14 cellular contexts compared by ENCODE assay signal in genomic region chr16:68073902-68074760, GRCh38. TPM values are rescaled to one million over a fixed set of nuclear protein-coding genes. Genes with fewer than 3 reads are reported as not detected.
A peak's percentile ranks its signal among the peaks of the same experiment; 100 is the strongest.
DNase-seq lines count a peak whose midpoint lies in the region; ATAC-seq, FAIRE-seq and TF ChIP-seq lines count a peak whose summit lies in the region.
"Had no signal": no experiment of that assay in that cellular context is flagged by ENCODE, and none has a peak within 500 bp of the region (broad histone marks: within the 10 kb centered on the region; RNA-seq: fewer than 3 reads in every experiment).

No MANE protein-coding gene starts in this region.

- no peak overlapping the region for H3K9ac ChIP-seq in HepG2 (ENCODE audit: insufficient read depth, low read depth, low read length)

- no peaks in the 10 kb centered on the region for H3K9me2 ChIP-seq in hepatocyte (replicated peaks; ENCODE audit: insufficient read depth)

- CTCF ChIA-PET in activated B cell treated with CpG ODN at 0.5 μM for 24 hours (lab: Charles Lee), result interaction anchor here (0.6 to 6.3 kb wide), 7 partner anchors 9 to 79 kb away, joined by 3 to 54 read pairs (median 6); partner anchors contain the start of gene NFATC3
- CTCF ChIA-PET in naive thymus-derived CD4-positive, alpha-beta T cell (lab: Charles Lee), result interaction anchor here (0.6 to 2.6 kb wide), 9 partner anchors 10 to 177 kb away, joined by 3 to 23 read pairs (median 4); partner anchors contain the start of gene NFATC3
- CTCF ChIA-PET in HepG2 (lab: Yijun Ruan, JAX; ENCODE audit: low intra/inter-chr PET ratio, low total read pairs), result no interaction called here

- no peak for TF ChIP-seq EP300 in HepG2 (IDR thresholded peaks at IDR 0.05; ENCODE audit: low read depth in 2 of 2, low read length in 2 of 2)
- no peak for TF ChIP-seq EP300 in HepG2 (CRISPR knock-in tag; IDR thresholded peaks at IDR 0.05; ENCODE audit: borderline replicate concordance)

- no TSS peak for BruUV-seq in HepG2 (replicated peaks; lab: Mats Ljungman, UMichigan)

- in situ Hi-C loops in HepG2 (cut with HindIII; ENCODE audit: extremely low pct_ligation_motif_present, low pct_unique_long_range_greater_than_20kb), result no loop called here

- no peak overlapping the region for H3K27ac ChIP-seq in naive thymus-derived CD4-positive, alpha-beta T cell (ENCODE audit: low read depth, low read length)
- H3K27ac ChIP-seq in hepatocyte (no peak overlapping the region), HepG2 (ENCODE audit: extremely low read length, insufficient read depth, low read length) (no peak overlapping the region)
- H3K27ac ChIP-seq: brain microvascular endothelial cell, prostate gland had no signal

- peaks cover 76 to 88% of the 10 kb centered on the region in 2 donors for H3K4me1 ChIP-seq in naive thymus-derived CD4-positive, alpha-beta T cell (ENCODE audit: control insufficient read depth in 2 of 2, insufficient read depth in 2 of 2, low read length in 2 of 2)
- no peaks in the 10 kb centered on the region for H3K4me1 ChIP-seq in hepatocyte (ENCODE audit: insufficient read depth)
- peaks cover 32% of the 10 kb centered on the region for H3K4me1 ChIP-seq in HepG2 (ENCODE audit: insufficient read depth, low read length)

- H2AFZ ChIP-seq in hepatocyte (no peak overlapping the region), HepG2 (ENCODE audit: low read length) (no peak overlapping the region)

- no peaks in the 10 kb centered on the region for H3K9me3 ChIP-seq in naive thymus-derived CD4-positive, alpha-beta T cell (ENCODE audit: control insufficient read depth in 2 of 3, low read length in 3 of 3)
- H3K9me3 ChIP-seq in hepatocyte (ENCODE audit: low read depth), result no peaks in the 10 kb centered on the region
- no peaks in the 10 kb centered on the region for H3K9me3 ChIP-seq in HepG2 (ENCODE audit: low read length)
- H3K9me3 ChIP-seq: prostate gland had no signal

- no peak for TF ChIP-seq POLR2A in GM18505 (IDR thresholded peaks at IDR 0.05; ENCODE audit: borderline replicate concordance, extremely low read depth, insufficient read depth, insufficient read length)
- no peak for TF ChIP-seq POLR2A in HepG2 (IDR thresholded peaks at IDR 0.05; ENCODE audit: insufficient read depth in 1 of 2, low read depth in 2 of 2, low read length in 2 of 2)

- peak overlapping the region; percentile 96 for H3K27ac Mint-ChIP-seq in activated B cell treated with CpG ODN at 0.5 μM for 24 hours
- peak overlapping the region in 8 of 9 donors; percentile 53 to 90 (median 82) for H3K27ac Mint-ChIP-seq in naive thymus-derived CD4-positive, alpha-beta T cell

- no peaks in the 10 kb centered on the region for H3K79me2 ChIP-seq in hepatocyte
- no peaks in the 10 kb centered on the region for H3K79me2 ChIP-seq in HepG2 (ENCODE audit: insufficient read depth, low read length)

- TF ChIP-seq CTCF in activated B cell treated with CpG ODN at 0.5 μM for 24 hours (IDR thresholded peaks at IDR 0.05), result no peak
- TF ChIP-seq CTCF in hepatocyte (IDR thresholded peaks at IDR 0.05; ENCODE audit: poor library complexity), result no peak
- no peak for TF ChIP-seq CTCF in HepG2 (CRISPR knock-in tag; IDR thresholded peaks at IDR 0.05)

- H3K27me3 Mint-ChIP-seq in activated B cell treated with CpG ODN at 0.5 μM for 24 hours, result no peaks in the 10 kb centered on the region
- H3K27me3 Mint-ChIP-seq in naive thymus-derived CD4-positive, alpha-beta T cell, result no peaks in the 10 kb centered on the region

- H3K36me3 ChIP-seq in naive thymus-derived CD4-positive, alpha-beta T cell (ENCODE audit: control insufficient read depth in 2 of 3, insufficient read depth in 3 of 3, low read length in 3 of 3), result peaks cover 0 to 14% (median 0%) of the 10 kb centered on the region in 3 experiments
- H3K36me3 ChIP-seq in hepatocyte (replicated peaks; ENCODE audit: insufficient read depth, low read depth), result no peaks in the 10 kb centered on the region
- H3K36me3 ChIP-seq in HepG2 (replicated peaks in 1 of 2; ENCODE audit: control insufficient read depth in 1 of 2, insufficient read depth in 2 of 2, low read length in 2 of 2), result peaks cover 44 to 71% of the 10 kb centered on the region in 2 experiments
- H3K36me3 ChIP-seq: prostate gland had no signal

- peaks cover 85% of the 10 kb centered on the region for H3K36me3 Mint-ChIP-seq in activated B cell treated with CpG ODN at 0.5 μM for 24 hours (ENCODE audit: low read depth)
- peaks cover 7 to 51% (median 20%) of the 10 kb centered on the region in 5 donors for H3K36me3 Mint-ChIP-seq in naive thymus-derived CD4-positive, alpha-beta T cell

- H3K4me2 ChIP-seq in hepatocyte (no peak overlapping the region), HepG2 (ENCODE audit: low read depth, low read length) (no peak overlapping the region)

- no peak for TF ChIP-seq RAD21 in HepG2 (CRISPR knock-in tag; IDR thresholded peaks at IDR 0.05)

- POLR2A ChIA-PET in activated B cell treated with CpG ODN at 0.5 μM for 24 hours (lab: Charles Lee), result interaction anchor here (0.6 to 9.1 kb wide), 15 partner anchors 8 to 537 kb away, joined by 3 to 211 read pairs (median 4); partner anchors contain the start of genes NFATC3, RANBP10 and TSNAXIP1
- POLR2A ChIA-PET in naive thymus-derived CD4-positive, alpha-beta T cell (lab: Charles Lee), result interaction anchor here (0.6 to 17.2 kb wide), 11 partner anchors 9 to 411 kb away, joined by 3 to 300 read pairs (median 3); partner anchors contain the start of gene NFATC3
- POLR2A ChIA-PET in HepG2 (lab: Yijun Ruan, JAX), result interaction anchor here (3.6 kb wide), 1 partner anchor 11 kb away, joined by 24 read pairs; the partner anchor contains the start of gene NFATC3

- ATAC-seq in GM18505 (IDR thresholded peaks at IDR 0.05; ENCODE audit: unreplicated experiment), result peak; percentile 3
- peak; percentile 1 for ATAC-seq in HG02981 (IDR thresholded peaks at IDR 0.05; ENCODE audit: unreplicated experiment)
- ATAC-seq in activated B cell treated with CpG ODN at 0.5 μM for 24 hours (ENCODE audit: low read depth), result peak; percentile 2
- no peak for ATAC-seq in naive thymus-derived CD4-positive, alpha-beta T cell
- no peak for ATAC-seq in HG02623 (IDR thresholded peaks at IDR 0.05; ENCODE audit: unreplicated experiment)
- no peak for ATAC-seq in HepG2
- ATAC-seq: SK-N-SH treated with all-trans-retinoic acid at 6 μM for 48 hours had no signal

- no peak for DNase-seq in activated B cell treated with CpG ODN at 0.5 μM for 24 hours
- no peak for DNase-seq in naive thymus-derived CD4-positive, alpha-beta T cell
- DNase-seq in hepatocyte (ENCODE audit: low spot score), result no peak
- no peak for DNase-seq in HepG2 (ENCODE audit: low spot score)
- DNase-seq: brain microvascular endothelial cell, DMS 273 treated with DMSO at 0.1 percent for 48 hours had no signal

- H3K4me1 Mint-ChIP-seq in activated B cell treated with CpG ODN at 0.5 μM for 24 hours, result peaks cover 87% of the 10 kb centered on the region
- peaks cover 69 to 89% (median 85%) of the 10 kb centered on the region in 7 donors for H3K4me1 Mint-ChIP-seq in naive thymus-derived CD4-positive, alpha-beta T cell

- H3K9me3 Mint-ChIP-seq in activated B cell treated with CpG ODN at 0.5 μM for 24 hours, result no peaks in the 10 kb centered on the region
- H3K9me3 Mint-ChIP-seq in naive thymus-derived CD4-positive, alpha-beta T cell, result no peaks in the 10 kb centered on the region

- WGBS in hepatocyte (ENCODE audit: low lambda C conversion rate, missing lambda C conversion rate), result 93% methylated on average over 9 of the region's 9 CpGs
- WGBS in HepG2 (ENCODE audit: low lambda C conversion rate), result 93% methylated on average over 9 of the region's 9 CpGs

- intact Hi-C loops in activated B cell treated with CpG ODN at 0.5 μM for 24 hours (cut with micrococcal nuclease) (loop anchor here (2.0 to 10.0 kb wide), 3 partner anchors 17 to 409 kb away; partner anchors contain the start of genes ACD, C16orf86, ENKD1 and PARD6A), HepG2 (cut with micrococcal nuclease; ENCODE audit: unreplicated experiment) (no loop called here)
- intact Hi-C loops in naive thymus-derived CD4-positive, alpha-beta T cell (cut with micrococcal nuclease), result no loop called here

- H4K20me1 ChIP-seq in hepatocyte (ENCODE audit: insufficient read depth, poor library complexity, severe bottlenecking) (no peaks in the 10 kb centered on the region), HepG2 (ENCODE audit: insufficient read depth, low read length) (no peaks in the 10 kb centered on the region)

- H3K27me3 ChIP-seq in naive thymus-derived CD4-positive, alpha-beta T cell (ENCODE audit: control insufficient read depth in 2 of 2, insufficient read depth in 2 of 2, low read length in 2 of 2), result no peaks in the 10 kb centered on the region
- H3K27me3 ChIP-seq in hepatocyte, result no peaks in the 10 kb centered on the region
- H3K27me3 ChIP-seq in HepG2 (ENCODE audit: control insufficient read depth in 1 of 2, insufficient read depth in 2 of 2, low read length in 2 of 2), result no peaks in the 10 kb centered on the region
- H3K27me3 ChIP-seq: brain microvascular endothelial cell had no signal

- H3K4me3 ChIP-seq in naive thymus-derived CD4-positive, alpha-beta T cell (ENCODE audit: low read length), result peak overlapping the region; percentile 9
- no peak overlapping the region for H3K4me3 ChIP-seq in hepatocyte
- no peak overlapping the region for H3K4me3 ChIP-seq in HepG2 (replicated peaks in 1 of 3; ENCODE audit: insufficient read depth in 1 of 3, low read depth in 2 of 3, low read length in 3 of 3)
- H3K4me3 ChIP-seq: lung, prostate gland had no signal

- H3K4me3 Mint-ChIP-seq in activated B cell treated with CpG ODN at 0.5 μM for 24 hours, result peak overlapping the region; percentile 81
- H3K4me3 Mint-ChIP-seq in naive thymus-derived CD4-positive, alpha-beta T cell, result peak overlapping the region; percentile 31 to 79 (median 53)

- no peak for FAIRE-seq in HepG2 (lab: Jason Lieb, UNC)

RNA-seq across cellular contexts. Expression of gene NFATC3, which starts 11.0 kb away (rescaled TPM):
- 64.8 and 72.0 TPM in 2 replicates for total RNA-seq in activated B cell treated with CpG ODN at 0.5 μM for 24 hours
- 100 to 1,000 TPM; 120 to 151 (median 147) TPM for total RNA-seq in naive thymus-derived CD4-positive, alpha-beta T cell
- polyA plus RNA-seq in naive thymus-derived CD4-positive, alpha-beta T cell, result 100 to 1,000 TPM in 1 of 2 donors, 10 to 100 TPM in 1; 75.8 to 109 TPM
- total RNA-seq in hepatocyte, result 33.3 and 35.9 TPM in 2 replicates
- 13.1 and 15.1 TPM in 2 replicates for polyA plus RNA-seq in hepatocyte
- total RNA-seq in HepG2 (2016; rRNA removed; fragmentation: Illumina TruSeq; extraction: Trizol), result 52.6 and 63.2 TPM in 2 replicates
- total RNA-seq in HepG2 (2016; cell fraction: cytosol; rRNA removed; fragmentation: Illumina TruSeq; extraction: Trizol; ENCODE audit: low read depth), result 234 and 265 TPM in 2 replicates
- total RNA-seq in HepG2 (2016; cell fraction: insoluble cytoplasmic fraction; rRNA removed; fragmentation: Illumina TruSeq; extraction: Trizol), result 54.0 and 61.4 TPM in 2 replicates
- 183 and 209 TPM in 2 replicates for total RNA-seq in HepG2 (2016; cell fraction: membrane; rRNA removed; fragmentation: Illumina TruSeq; extraction: Trizol)
- 42.9 and 44.2 TPM in 2 replicates for total RNA-seq in HepG2 (2016; cell fraction: nucleus; rRNA removed; fragmentation: Illumina TruSeq; extraction: Trizol)
- polyA plus RNA-seq in HepG2 (2011; rRNA removed), result 52.7 and 62.7 TPM in 2 replicates
- polyA plus RNA-seq in HepG2 (2011; cell fraction: cytosol; rRNA removed), result 38.3 and 51.2 TPM in 2 replicates
- polyA plus RNA-seq in HepG2 (2011; cell fraction: nucleus; rRNA removed), result 32.5 and 33.2 TPM in 2 replicates
- polyA plus RNA-seq in HepG2 (2012), result 30.6 and 32.4 TPM in 2 replicates
- polyA plus RNA-seq in HepG2 (2016; cell fraction: cytosol; fragmentation: Illumina TruSeq; extraction: Trizol; ENCODE audit: low read depth), result 2.5 and 2.8 TPM in 2 replicates
- 63.1 and 64.9 TPM in 2 replicates for polyA plus RNA-seq in HepG2 (2016; cell fraction: insoluble cytoplasmic fraction; fragmentation: Illumina TruSeq; extraction: Trizol; ENCODE audit: low read depth)
- polyA plus RNA-seq in HepG2 (2016; cell fraction: membrane; fragmentation: Illumina TruSeq; extraction: Trizol; ENCODE audit: low read depth), result 17.1 and 17.3 TPM in 2 replicates
- 38.6 and 39.5 TPM in 2 replicates for polyA plus RNA-seq in HepG2 (2016; cell fraction: nucleus; fragmentation: Illumina TruSeq; extraction: Trizol; ENCODE audit: insufficient read depth, low read depth)
- 81.5 and 261 TPM in 2 replicates for polyA minus RNA-seq in HepG2 (2011; rRNA and poly(A)+ RNA removed; ENCODE audit: low replicate concordance)
- 107 and 129 TPM in 2 replicates for polyA minus RNA-seq in HepG2 (2011; cell fraction: cytosol; rRNA and poly(A)+ RNA removed)
- 109 and 138 TPM in 2 replicates for polyA minus RNA-seq in HepG2 (2011; cell fraction: nucleus; rRNA and poly(A)+ RNA removed)

RNA-seq across cellular contexts. Expression of gene DUS2, which starts 51.0 kb away (rescaled TPM):
- total RNA-seq in activated B cell treated with CpG ODN at 0.5 μM for 24 hours, result 54.2 and 62.0 TPM in 2 replicates
- total RNA-seq in naive thymus-derived CD4-positive, alpha-beta T cell, result 10 to 100 TPM; 13.6 to 25.9 (median 18.3) TPM
- polyA plus RNA-seq in naive thymus-derived CD4-positive, alpha-beta T cell, result 10 to 100 TPM in 1 of 2 donors, 1 to 10 TPM in 1; 8.7 to 13.7 TPM
- 11.8 and 12.2 TPM in 2 replicates for total RNA-seq in hepatocyte
- 15.6 and 18.0 TPM in 2 replicates for polyA plus RNA-seq in hepatocyte
- total RNA-seq in HepG2 (2016; rRNA removed; fragmentation: Illumina TruSeq; extraction: Trizol), result 25.1 and 25.9 TPM in 2 replicates
- total RNA-seq in HepG2 (2016; cell fraction: cytosol; rRNA removed; fragmentation: Illumina TruSeq; extraction: Trizol; ENCODE audit: low read depth), result 11.4 and 13.4 TPM in 2 replicates
- total RNA-seq in HepG2 (2016; cell fraction: insoluble cytoplasmic fraction; rRNA removed; fragmentation: Illumina TruSeq; extraction: Trizol), result 26.9 and 27.5 TPM in 2 replicates
- total RNA-seq in HepG2 (2016; cell fraction: membrane; rRNA removed; fragmentation: Illumina TruSeq; extraction: Trizol), result 8.8 and 9.5 TPM in 2 replicates
- 20.8 and 22.6 TPM in 2 replicates for total RNA-seq in HepG2 (2016; cell fraction: nucleus; rRNA removed; fragmentation: Illumina TruSeq; extraction: Trizol)
- polyA plus RNA-seq in HepG2 (2011; rRNA removed), result 17.8 and 22.6 TPM in 2 replicates
- 18.3 and 19.9 TPM in 2 replicates for polyA plus RNA-seq in HepG2 (2011; cell fraction: cytosol; rRNA removed)
- polyA plus RNA-seq in HepG2 (2011; cell fraction: nucleus; rRNA removed), result 73.1 and 73.7 TPM in 2 replicates
- 17.0 and 17.7 TPM in 2 replicates for polyA plus RNA-seq in HepG2 (2012)
- polyA plus RNA-seq in HepG2 (2016; cell fraction: cytosol; fragmentation: Illumina TruSeq; extraction: Trizol; ENCODE audit: low read depth), result 1.7 and 1.8 TPM in 2 replicates
- polyA plus RNA-seq in HepG2 (2016; cell fraction: insoluble cytoplasmic fraction; fragmentation: Illumina TruSeq; extraction: Trizol; ENCODE audit: low read depth), result 14.5 and 16.7 TPM in 2 replicates
- 2.5 and 3.7 TPM in 2 replicates for polyA plus RNA-seq in HepG2 (2016; cell fraction: membrane; fragmentation: Illumina TruSeq; extraction: Trizol; ENCODE audit: low read depth)
- 30.5 and 31.8 TPM in 2 replicates for polyA plus RNA-seq in HepG2 (2016; cell fraction: nucleus; fragmentation: Illumina TruSeq; extraction: Trizol; ENCODE audit: insufficient read depth, low read depth)
- 36.7 and 47.6 TPM in 2 replicates for polyA minus RNA-seq in HepG2 (2011; rRNA and poly(A)+ RNA removed; ENCODE audit: low replicate concordance)
- 9.6 and 11.9 TPM in 2 replicates for polyA minus RNA-seq in HepG2 (2011; cell fraction: cytosol; rRNA and poly(A)+ RNA removed)
- 34.6 and 41.8 TPM in 2 replicates for polyA minus RNA-seq in HepG2 (2011; cell fraction: nucleus; rRNA and poly(A)+ RNA removed)

RNA-seq across cellular contexts. Expression of gene DDX28, which starts 51.1 kb away (rescaled TPM):
- total RNA-seq in activated B cell treated with CpG ODN at 0.5 μM for 24 hours (19.2 and 19.7 TPM in 2 replicates), hepatocyte (8.6 and 11.1 TPM in 2 replicates), HepG2 (2016; rRNA removed; fragmentation: Illumina TruSeq; extraction: Trizol) (16.4 and 18.4 TPM in 2 replicates)
- 10 to 100 TPM; 15.5 to 19.9 (median 19.1) TPM for total RNA-seq in naive thymus-derived CD4-positive, alpha-beta T cell
- polyA plus RNA-seq in naive thymus-derived CD4-positive, alpha-beta T cell, result 10 to 100 TPM; 52.1 to 67.7 TPM
- polyA plus RNA-seq in hepatocyte (12.5 and 15.0 TPM in 2 replicates), HepG2 (2011; rRNA removed) (13.6 and 14.1 TPM in 2 replicates)
- 2.8 and 3.0 TPM in 2 replicates for total RNA-seq in HepG2 (2016; cell fraction: cytosol; rRNA removed; fragmentation: Illumina TruSeq; extraction: Trizol; ENCODE audit: low read depth)
- total RNA-seq in HepG2 (2016; cell fraction: insoluble cytoplasmic fraction; rRNA removed; fragmentation: Illumina TruSeq; extraction: Trizol), result 16.5 and 18.2 TPM in 2 replicates
- 5.7 and 7.5 TPM in 2 replicates for total RNA-seq in HepG2 (2016; cell fraction: membrane; rRNA removed; fragmentation: Illumina TruSeq; extraction: Trizol)
- 11.7 and 13.6 TPM in 2 replicates for total RNA-seq in HepG2 (2016; cell fraction: nucleus; rRNA removed; fragmentation: Illumina TruSeq; extraction: Trizol)
- 12.4 and 15.6 TPM in 2 replicates for polyA plus RNA-seq in HepG2 (2011; cell fraction: cytosol; rRNA removed)
- 8.7 and 9.9 TPM in 2 replicates for polyA plus RNA-seq in HepG2 (2011; cell fraction: nucleus; rRNA removed)
- polyA plus RNA-seq in HepG2 (2012), result 6.3 and 6.8 TPM in 2 replicates
- 1.2 and 1.6 TPM in 2 replicates for polyA plus RNA-seq in HepG2 (2016; cell fraction: cytosol; fragmentation: Illumina TruSeq; extraction: Trizol; ENCODE audit: low read depth)
- 14.5 and 16.0 TPM in 2 replicates for polyA plus RNA-seq in HepG2 (2016; cell fraction: insoluble cytoplasmic fraction; fragmentation: Illumina TruSeq; extraction: Trizol; ENCODE audit: low read depth)
- 2.6 and 3.1 TPM in 2 replicates for polyA plus RNA-seq in HepG2 (2016; cell fraction: membrane; fragmentation: Illumina TruSeq; extraction: Trizol; ENCODE audit: low read depth)
- 13.9 and 15.5 TPM in 2 replicates for polyA plus RNA-seq in HepG2 (2016; cell fraction: nucleus; fragmentation: Illumina TruSeq; extraction: Trizol; ENCODE audit: insufficient read depth, low read depth)
- polyA minus RNA-seq in HepG2 (2011; rRNA and poly(A)+ RNA removed; ENCODE audit: low replicate concordance), result 19.4 and 28.5 TPM in 2 replicates
- 7.2 and 10.0 TPM in 2 replicates for polyA minus RNA-seq in HepG2 (2011; cell fraction: cytosol; rRNA and poly(A)+ RNA removed)
- 18.2 and 19.9 TPM in 2 replicates for polyA minus RNA-seq in HepG2 (2011; cell fraction: nucleus; rRNA and poly(A)+ RNA removed)

RNA-seq across cellular contexts. Expression of gene DPEP2NB, which starts 58.4 kb away (rescaled TPM):
- total RNA-seq in activated B cell treated with CpG ODN at 0.5 μM for 24 hours (not detected in 2 replicates), hepatocyte (not detected in 2 replicates), HepG2 (2016; rRNA removed; fragmentation: Illumina TruSeq; extraction: Trizol) (not detected in 2 replicates)
- total RNA-seq in naive thymus-derived CD4-positive, alpha-beta T cell, result not detected
- polyA plus RNA-seq in naive thymus-derived CD4-positive, alpha-beta T cell, result not detected
- polyA plus RNA-seq in hepatocyte (not detected in 2 replicates), HepG2 (2011; rRNA removed) (not detected in 2 replicates)
- total RNA-seq in HepG2 (2016; cell fraction: cytosol; rRNA removed; fragmentation: Illumina TruSeq; extraction: Trizol; ENCODE audit: low read depth), result not detected in 2 replicates
- not detected in 2 replicates for total RNA-seq in HepG2 (2016; cell fraction: insoluble cytoplasmic fraction; rRNA removed; fragmentation: Illumina TruSeq; extraction: Trizol)
- total RNA-seq in HepG2 (2016; cell fraction: membrane; rRNA removed; fragmentation: Illumina TruSeq; extraction: Trizol), result not detected in 2 replicates
- not detected in 2 replicates for total RNA-seq in HepG2 (2016; cell fraction: nucleus; rRNA removed; fragmentation: Illumina TruSeq; extraction: Trizol)
- polyA plus RNA-seq in HepG2 (2011; cell fraction: cytosol; rRNA removed), result not detected in 2 replicates
- not detected in 2 replicates for polyA plus RNA-seq in HepG2 (2011; cell fraction: nucleus; rRNA removed)
- polyA plus RNA-seq in HepG2 (2012), result not detected in 2 replicates
- not detected in 2 replicates for polyA plus RNA-seq in HepG2 (2016; cell fraction: cytosol; fragmentation: Illumina TruSeq; extraction: Trizol; ENCODE audit: low read depth)
- polyA plus RNA-seq in HepG2 (2016; cell fraction: insoluble cytoplasmic fraction; fragmentation: Illumina TruSeq; extraction: Trizol; ENCODE audit: low read depth), result not detected in 2 replicates
- not detected in 2 replicates for polyA plus RNA-seq in HepG2 (2016; cell fraction: membrane; fragmentation: Illumina TruSeq; extraction: Trizol; ENCODE audit: low read depth)
- polyA plus RNA-seq in HepG2 (2016; cell fraction: nucleus; fragmentation: Illumina TruSeq; extraction: Trizol; ENCODE audit: insufficient read depth, low read depth), result not detected in 2 replicates
- not detected in 2 replicates for polyA minus RNA-seq in HepG2 (2011; rRNA and poly(A)+ RNA removed; ENCODE audit: low replicate concordance)
- not detected in 2 replicates for polyA minus RNA-seq in HepG2 (2011; cell fraction: cytosol; rRNA and poly(A)+ RNA removed)
- not detected in 2 replicates for polyA minus RNA-seq in HepG2 (2011; cell fraction: nucleus; rRNA and poly(A)+ RNA removed)
- total RNA-seq: activated CD8-positive, alpha-beta memory T cell treated with anti-CD3 and anti-CD28 coated beads for 36 hours; HT1080; lung had no signal
- polyA plus RNA-seq: lung had no signal

Comparison
In these comparisons a context has a peak if more than half of its experiments do, and no peak if none do; other contexts are left out.
1. ATAC-seq: peak in GM18505 (single experiment), HG02981 (single experiment) and activated B cell treated with CpG ODN at 0.5 μM for 24 hours (single experiment); none in naive thymus-derived CD4-positive, alpha-beta T cell (single experiment), HG02623 (single experiment) and HepG2 (single experiment).